ENCODE assay signal across 20 cellular contexts in genomic region chr13:49784886-49785570, GRCh38. TPM values are rescaled to one million over a fixed set of nuclear protein-coding genes. Genes with fewer than 3 reads are reported as not detected.
DNase-seq lines count a peak whose midpoint lies in the region; ATAC-seq and TF ChIP-seq lines count a peak whose summit lies in the region.
"Had no signal": no experiment of that assay in that cellular context is flagged by ENCODE, and none has a peak within 500 bp of the region (broad histone marks: within the 10 kb centered on the region; RNA-seq: fewer than 3 reads in every experiment).

No MANE protein-coding gene starts in this region.

- intact Hi-C loops in Right ventricle myocardium inferior (cut with DNase I) = no loop called here
- intact Hi-C loops in stomach (cut with DNase I; ENCODE audit: low total_unique reads) = loop anchor here (10.0 kb wide), 1 partner anchor 100 kb away; no protein-coding TSS in a partner anchor

- peaks cover 65% of the 10 kb centered on the region for H3K4me1 Mint-ChIP-seq in chondrocyte (ENCODE audit: low read depth)

- TF ChIP-seq POLR2A in stomach (IDR thresholded peaks at IDR 0.05) = no peak

- H3K27me3 ChIP-seq in cardiac muscle cell (no peaks in the 10 kb centered on the region), mesenchymal stem cell (ENCODE audit: control insufficient read depth in 1 of 2, insufficient read depth in 1 of 2, low read length in 2 of 2) (no peaks in the 10 kb centered on the region), stomach (no peaks in the 10 kb centered on the region)

- H4K91ac ChIP-seq in mesenchymal stem cell (ENCODE audit: low read length) = no peak overlapping the region

- peak overlapping the region; percentile 69 for H3K27ac Mint-ChIP-seq in chondrocyte (ENCODE audit: unreplicated experiment)
- H3K27ac Mint-ChIP-seq: HFFc6 had no signal

- H3K79me1 ChIP-seq in mesenchymal stem cell (replicated peaks; ENCODE audit: low read length, poor library complexity, severe bottlenecking) = peaks cover 6% of the 10 kb centered on the region

- no peak overlapping the region for H3K4ac ChIP-seq in mesenchymal stem cell (ENCODE audit: low read depth in 1 of 2, low read length in 2 of 2)

- H3K4me1 ChIP-seq in cardiac muscle cell (ENCODE audit: low read depth) = peaks cover 29% of the 10 kb centered on the region
- H3K4me1 ChIP-seq in mesenchymal stem cell (ENCODE audit: control insufficient read depth, insufficient read depth, low read depth, low read length) = peaks cover 2% of the 10 kb centered on the region
- H3K4me1 ChIP-seq in stomach = peaks cover 6 to 80% (median 50%) of the 10 kb centered on the region in 4 donors

- no peak overlapping the region for H2AK5ac ChIP-seq in mesenchymal stem cell (ENCODE audit: low read length, severe bottlenecking)

- H3K9me3 Mint-ChIP-seq in chondrocyte (ENCODE audit: low read depth) = no peaks in the 10 kb centered on the region
- H3K9me3 Mint-ChIP-seq: HFFc6 had no signal

- peak overlapping the region; percentile 5 for H3K9ac ChIP-seq in mesenchymal stem cell (ENCODE audit: low read length)

- H2BK12ac ChIP-seq in mesenchymal stem cell (ENCODE audit: low read length in 2 of 2) = no peak overlapping the region

- H2AFZ ChIP-seq in mesenchymal stem cell (ENCODE audit: low read depth, low read length) = no peak overlapping the region
- H2AFZ ChIP-seq: PC-9 had no signal

- H3K27ac ChIP-seq in cardiac muscle cell = peak overlapping the region; percentile 41
- H3K27ac ChIP-seq in mesenchymal stem cell (ENCODE audit: low read length, poor library complexity, severe bottlenecking) = no peak overlapping the region
- no peak overlapping the region for H3K27ac ChIP-seq in stomach
- H3K27ac ChIP-seq: HL-60, PC-9 had no signal

- H3K4me3 ChIP-seq in cardiac muscle cell = no peak overlapping the region
- H3K4me3 ChIP-seq in mesenchymal stem cell (ENCODE audit: insufficient read depth in 1 of 2, low read depth in 1 of 2, low read length in 2 of 2) = no peak overlapping the region
- no peak overlapping the region for H3K4me3 ChIP-seq in stomach
- H3K4me3 ChIP-seq: PC-9 had no signal

- no peak overlapping the region for H2BK15ac ChIP-seq in mesenchymal stem cell (ENCODE audit: low read depth, poor library complexity, severe bottlenecking)

- H4K8ac ChIP-seq in mesenchymal stem cell (ENCODE audit: low read length) = no peak overlapping the region

- no peak overlapping the region for H3K4me3 Mint-ChIP-seq in chondrocyte (ENCODE audit: unreplicated experiment)
- H3K4me3 Mint-ChIP-seq: HFFc6 had no signal

- no peaks in the 10 kb centered on the region for H3K27me3 Mint-ChIP-seq in chondrocyte (ENCODE audit: low read depth)

- no peak for DNase-seq in cardiac muscle cell (ENCODE audit: low read depth in 1 of 2, low spot score in 1 of 2)
- no peak for DNase-seq in Right ventricle myocardium inferior (ENCODE audit: missing footprints)
- no peak for DNase-seq in chondrocyte (ENCODE audit: low spot score)
- no peak for DNase-seq in mesenchymal stem cell
- peak; percentile 3 for DNase-seq in smooth muscle cell of the brain vasculature (ENCODE audit: low read depth, low spot score)
- DNase-seq in NCI-H1694 treated with DMSO at 0.1 percent for 48 hours (lab: John Stamatoyannopoulos, UW) = no peak
- no peak for DNase-seq in stomach
- DNase-seq: 8988T, C1 segment of cervical spinal cord, DMS79 treated with DMSO at 0.1 percent for 48 hours, GF-D8, HFFc6, KBM-7, NCI-H1048, NCI-H146, NCI-H2107, NCI-H446, PC-9 had no signal

- ATAC-seq in Right ventricle myocardium inferior (no peak), HG03045 (IDR thresholded peaks at IDR 0.05; ENCODE audit: unreplicated experiment) (no peak)

- H3K9me3 ChIP-seq in cardiac muscle cell (ENCODE audit: low read depth) (no peaks in the 10 kb centered on the region), mesenchymal stem cell (ENCODE audit: control insufficient read depth, low read length) (no peaks in the 10 kb centered on the region), stomach (no peaks in the 10 kb centered on the region)

- 98% methylated on average over 5 of the region's 5 CpGs for WGBS in mesenchymal stem cell
- WGBS in stomach, 5 donors = 85 to 93% (median 91%) methylated on average over 5 of the region's 5 CpGs

- H3K14ac ChIP-seq in mesenchymal stem cell (ENCODE audit: low read length in 2 of 2) = no peak overlapping the region

- H3K36me3 ChIP-seq in cardiac muscle cell (no peaks in the 10 kb centered on the region), mesenchymal stem cell (ENCODE audit: control insufficient read depth in 1 of 2, insufficient read depth in 2 of 2, low read depth in 1 of 2, low read length in 2 of 2) (no peaks in the 10 kb centered on the region), stomach (no peaks in the 10 kb centered on the region)

- H3K36me3 Mint-ChIP-seq in chondrocyte (ENCODE audit: low read depth) = no peaks in the 10 kb centered on the region

- H2BK5ac ChIP-seq in mesenchymal stem cell (ENCODE audit: low read depth, low read length, poor library complexity, severe bottlenecking) = no peak overlapping the region

- H3K4me2 ChIP-seq in mesenchymal stem cell (ENCODE audit: low read length, poor library complexity, severe bottlenecking) = no peak overlapping the region
- H3K4me2 ChIP-seq: PC-9 had no signal

- TF ChIP-seq CTCF in cardiac muscle cell (IDR thresholded peaks at IDR 0.05; ENCODE audit: low read depth, low read length) = no peak
- no peak for TF ChIP-seq CTCF in chondrocyte (IDR thresholded peaks at IDR 0.05)
- TF ChIP-seq CTCF in stomach (IDR thresholded peaks at IDR 0.05) = no peak

- TF ChIP-seq EP300 in stomach (IDR thresholded peaks at IDR 0.05) = no peak

- no peak overlapping the region for H3K23ac ChIP-seq in mesenchymal stem cell (ENCODE audit: low read length in 2 of 2)

- H2BK120ac ChIP-seq in mesenchymal stem cell (ENCODE audit: low read depth, low read length) = no peak overlapping the region

- H3K18ac ChIP-seq in mesenchymal stem cell (ENCODE audit: low read depth in 1 of 2, low read length in 2 of 2) = no peak overlapping the region

RNA-seq across cellular contexts. Expression of gene KPNA3, which starts 7.5 kb away (rescaled TPM):
- total RNA-seq in cardiac muscle cell (23.8 and 24.1 TPM in 2 replicates), Right ventricle myocardium inferior (64.7 TPM), chondrocyte (51.2 to 54.6 TPM (median 54.1 TPM) in 3 replicates), stomach (10 to 100 TPM in 4 of 5 donors, 1 to 10 TPM in 1; 4.3 to 65.9 (median 32.3) TPM)
- polyA plus RNA-seq in cardiac muscle cell (32.6 and 37.9 TPM in 2 replicates), stomach (10 to 100 TPM; 11.6 to 16.0 (median 11.7) TPM)
- 58.1 TPM for polyA plus RNA-seq in mesenchymal stem cell (2013, experiment 1 of 2)
- 58.5 TPM for polyA plus RNA-seq in mesenchymal stem cell (2013, experiment 2 of 2)
